Comparison of ENCODE assay signal across 19 cellular contexts in the genomic region with DNA sequence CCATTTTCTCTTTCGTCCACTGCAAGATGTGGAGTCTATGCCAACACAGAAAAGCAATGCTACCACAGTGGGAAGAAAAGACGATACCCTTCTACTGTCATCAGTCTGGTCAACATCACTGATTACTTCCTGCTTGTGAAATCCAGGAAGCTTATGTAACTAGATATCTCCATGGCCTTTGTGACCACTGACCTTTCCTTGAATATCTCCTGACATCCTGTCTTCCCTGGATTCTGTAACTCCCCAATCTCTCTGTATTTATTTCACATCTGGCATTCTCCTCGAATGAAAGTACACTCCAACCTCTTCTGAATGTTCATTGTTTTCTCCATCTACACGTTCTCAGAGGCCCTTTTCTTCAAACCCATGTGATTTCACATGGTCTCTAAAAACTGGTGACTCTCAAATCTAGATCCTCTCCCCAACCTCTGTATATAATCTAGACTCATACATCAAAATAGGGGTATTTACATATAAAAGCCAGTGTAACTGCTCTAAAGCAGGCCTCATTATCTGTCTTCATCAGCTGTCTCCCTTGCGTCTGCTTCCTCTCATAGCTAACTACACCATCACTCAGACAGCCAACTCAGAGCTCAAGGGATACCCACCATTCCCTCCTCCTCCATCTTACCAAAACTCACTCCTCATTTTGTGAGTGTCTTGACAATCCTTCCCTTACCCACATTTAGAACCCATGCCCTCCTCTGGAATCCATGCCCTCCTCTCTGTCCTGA.
DNase-seq lines count a peak whose midpoint lies in the region; ATAC-seq and TF ChIP-seq lines count a peak whose summit lies in the region.
"Had no signal": no experiment of that assay in that cellular context is flagged by ENCODE, and none has a peak within 500 bp of the region (broad histone marks: within the 10 kb centered on the region; RNA-seq: fewer than 3 reads in every experiment).

No MANE protein-coding gene starts in this region.

- peaks cover 14% of the 10 kb centered on the region for H3K9me1 ChIP-seq in IMR-90 (ENCODE audit: insufficient read depth, low read length)

- H3K4me3 ChIP-seq in IMR-90 (ENCODE audit: insufficient read depth, low read depth, low read length) (no peak overlapping the region), mesendoderm (ENCODE audit: low read length) (no peak overlapping the region)
- H3K4me3 ChIP-seq: BLaER1 treated with 17β-estradiol and CSF1 and Interleukin-3, amounts not matched to agents 10 nM and 100 nM had no signal

- H3K9me3 ChIP-seq in IMR-90 (ENCODE audit: control insufficient read depth, insufficient read depth, low read length) = no peaks in the 10 kb centered on the region
- H3K9me3 ChIP-seq: BLaER1 treated with 17β-estradiol and CSF1 and Interleukin-3, amounts not matched to agents 10 nM and 100 nM had no signal

- peaks cover 8% of the 10 kb centered on the region; the same call in 1 of the 2 replicates for H4K20me1 ChIP-seq in IMR-90 (ENCODE audit: insufficient read depth, low read length)
- H4K20me1 ChIP-seq: BLaER1 treated with 17β-estradiol and CSF1 and Interleukin-3, amounts not matched to agents 10 nM and 100 nM had no signal

- intact Hi-C loops in IMR-90 (cut with micrococcal nuclease) = no loop called here

- H2BK120ac ChIP-seq in IMR-90 (ENCODE audit: low read depth, low read length) (no peak overlapping the region), mesendoderm (ENCODE audit: low read depth, low read length) (no peak overlapping the region)

- 71% methylated on average over 1 of the region's 5 CpGs; no CpG with 5 or more reads in 1 of the 2 experiments for WGBS in IMR-90 (ENCODE audit: extremely low coverage in 2 of 2, insufficient read length in 1 of 2), 2 experiments
- WGBS in mesendoderm (ENCODE audit: extremely low coverage, insufficient coverage, low lambda C conversion rate) = no CpG with 5 or more reads among the region's 5 CpGs

- H3K27me3 ChIP-seq in IMR-90 (ENCODE audit: control insufficient read depth, insufficient read depth, low read length) (no peaks in the 10 kb centered on the region), mesendoderm (ENCODE audit: insufficient read depth, low read length, poor library complexity) (no peaks in the 10 kb centered on the region)
- H3K27me3 ChIP-seq: BLaER1 treated with 17β-estradiol and CSF1 and Interleukin-3, amounts not matched to agents 10 nM and 100 nM had no signal

- H3K23ac ChIP-seq in IMR-90 (ENCODE audit: low read depth, low read length) (peak overlapping the region; percentile 45; the same call in 1 of the 2 replicates), mesendoderm (ENCODE audit: low read length) (no peak overlapping the region)

- H2AFZ ChIP-seq in IMR-90 (replicated peaks; ENCODE audit: low read length, poor library complexity) = no peak overlapping the region

- no peak overlapping the region for H4K91ac ChIP-seq in IMR-90 (ENCODE audit: insufficient read depth, low read depth, low read length)

- H3K27me3 Mint-ChIP-seq in chondrocyte (ENCODE audit: low read depth) = no peaks in the 10 kb centered on the region
- H3K27me3 Mint-ChIP-seq: CD8-positive, alpha-beta memory T cell had no signal

- H4K5ac ChIP-seq in IMR-90 (ENCODE audit: low read depth, low read length) (no peak overlapping the region), mesendoderm (ENCODE audit: low read length) (no peak overlapping the region)

- H3K36me3 Mint-ChIP-seq in chondrocyte (ENCODE audit: low read depth) = peaks cover 11% of the 10 kb centered on the region

- no peak overlapping the region for H2BK15ac ChIP-seq in IMR-90 (ENCODE audit: low read depth, low read length)
- no peak overlapping the region for H2BK15ac ChIP-seq in mesendoderm (replicated peaks; ENCODE audit: low read depth)

- no peak overlapping the region for H3K4me2 ChIP-seq in IMR-90 (ENCODE audit: low read depth, low read length)
- H3K4me2 ChIP-seq in mesendoderm (ENCODE audit: low read length) = no peak overlapping the region
- H3K4me2 ChIP-seq: BLaER1 treated with 17β-estradiol and CSF1 and Interleukin-3, amounts not matched to agents 10 nM and 100 nM had no signal

- no peak for TF ChIP-seq RAD21 in IMR-90 (IDR thresholded peaks at IDR 0.05; ENCODE audit: low read length)

- H3K9ac ChIP-seq in IMR-90 (ENCODE audit: low read depth, low read length) = no peak overlapping the region
- no peak overlapping the region for H3K9ac ChIP-seq in mesendoderm (ENCODE audit: low read length)
- H3K9ac ChIP-seq: BLaER1 treated with 17β-estradiol and CSF1 and Interleukin-3, amounts not matched to agents 10 nM and 100 nM had no signal

- no peaks in the 10 kb centered on the region for H3K79me2 ChIP-seq in mesendoderm (ENCODE audit: control insufficient read depth, insufficient read depth, low read length)

- peaks cover 27% of the 10 kb centered on the region for H3K4me1 Mint-ChIP-seq in chondrocyte (ENCODE audit: low read depth)
- H3K4me1 Mint-ChIP-seq: CD8-positive, alpha-beta memory T cell had no signal

- H2AK5ac ChIP-seq in IMR-90 (ENCODE audit: low read depth, low read length) (peak overlapping the region; percentile 20; the same call in 1 of the 2 replicates), mesendoderm (ENCODE audit: low read length) (no peak overlapping the region)

- dilution Hi-C loops in IMR-90 (cut with HindIII; ENCODE audit: low sequenced_read_pairs, unreplicated experiment) = no loop called here

- H3K14ac ChIP-seq in IMR-90 (replicated peaks; ENCODE audit: low read depth, low read length) = peak overlapping the region; percentile 30; the same call in 1 of the 2 replicates

- no peak for TF ChIP-seq POLR2A in IMR-90 (IDR thresholded peaks at IDR 0.05; ENCODE audit: low read depth, low read length)

- H3K36me3 ChIP-seq in IMR-90 (ENCODE audit: control insufficient read depth, insufficient read depth, low read length) (no peaks in the 10 kb centered on the region), mesendoderm (ENCODE audit: control insufficient read depth, insufficient read depth, low read length) (no peaks in the 10 kb centered on the region)
- H3K36me3 ChIP-seq: BLaER1 treated with 17β-estradiol and CSF1 and Interleukin-3, amounts not matched to agents 10 nM and 100 nM had no signal

- POLR2A ChIA-PET in IMR-90 (lab: Charles Lee; ENCODE audit: unreplicated experiment) = no interaction called here

- ATAC-seq in IMR-90 (ENCODE audit: low read depth) (no peak), HG03378 (IDR thresholded peaks at IDR 0.05; ENCODE audit: unreplicated experiment) (no peak)

- CTCF ChIA-PET in IMR-90 (lab: Yijun Ruan, JAX) = no interaction called here

- H3K79me1 ChIP-seq in IMR-90 (ENCODE audit: low read depth in 1 of 2, low read length in 2 of 2) (peaks cover 10 to 56% of the 10 kb centered on the region in 2 experiments; a peak in 3 of 4 replicates), mesendoderm (ENCODE audit: low read length) (peaks cover 8% of the 10 kb centered on the region)

- no peak overlapping the region for H2AK9ac ChIP-seq in IMR-90 (replicated peaks; ENCODE audit: low read depth, low read length, poor library complexity)

- H4K8ac ChIP-seq in IMR-90 (ENCODE audit: low read depth in 2 of 2, low read length in 2 of 2) (no peak overlapping the region), mesendoderm (ENCODE audit: low read depth, low read length) (no peak overlapping the region)

- H3K27ac Mint-ChIP-seq in chondrocyte (ENCODE audit: unreplicated experiment) = peak overlapping the region; percentile 8
- H3K27ac Mint-ChIP-seq: CD8-positive, alpha-beta memory T cell; HFFc6 had no signal

- TF ChIP-seq CTCF in IMR-90 (conservative IDR thresholded peaks at IDR 0.05; ENCODE audit: low read depth, low read length) = no peak
- no peak for TF ChIP-seq CTCF in chondrocyte (IDR thresholded peaks at IDR 0.05)

- no peak overlapping the region for H3K4me3 Mint-ChIP-seq in chondrocyte (ENCODE audit: unreplicated experiment)
- H3K4me3 Mint-ChIP-seq: CD8-positive, alpha-beta memory T cell; HFFc6 had no signal

- in situ Hi-C loops in IMR-90 (cut with MboI; ENCODE audit: low sequenced_read_pairs) = no loop called here

- BruUV-seq in IMR-90 (replicated peaks; lab: Mats Ljungman, UMichigan) = no TSS peak

- no peak overlapping the region for H2BK20ac ChIP-seq in IMR-90 (ENCODE audit: low read depth, low read length)

- H3K56ac ChIP-seq in IMR-90 (ENCODE audit: extremely low read depth, insufficient read depth, low read length) (no peak overlapping the region), mesendoderm (ENCODE audit: low read length) (peak overlapping the region; percentile 45)

- H3K9me3 Mint-ChIP-seq in chondrocyte (ENCODE audit: low read depth) = no peaks in the 10 kb centered on the region
- H3K9me3 Mint-ChIP-seq: HFFc6 had no signal

- H3K18ac ChIP-seq in IMR-90 (ENCODE audit: low read depth, low read length) (no peak overlapping the region), mesendoderm (ENCODE audit: low read length) (no peak overlapping the region)

- H3K27ac ChIP-seq in IMR-90 (ENCODE audit: insufficient read depth, low read length) (no peak overlapping the region), mesendoderm (ENCODE audit: low read depth, low read length) (no peak overlapping the region)
- H3K27ac ChIP-seq: BLaER1 treated with 17β-estradiol and CSF1 and Interleukin-3, amounts not matched to agents 10 nM and 100 nM had no signal

- H3K4me1 ChIP-seq in IMR-90 (ENCODE audit: control insufficient read depth, insufficient read depth, low read length) (no peaks in the 10 kb centered on the region), mesendoderm (ENCODE audit: control insufficient read depth, low read depth, low read length) (peaks cover 2% of the 10 kb centered on the region)
- H3K4me1 ChIP-seq: BLaER1 treated with 17β-estradiol and CSF1 and Interleukin-3, amounts not matched to agents 10 nM and 100 nM had no signal

- H2BK5ac ChIP-seq in IMR-90 (ENCODE audit: low read depth, low read length, poor library complexity, severe bottlenecking) (no peak overlapping the region), mesendoderm (ENCODE audit: low read length) (no peak overlapping the region)

- H3K4ac ChIP-seq in IMR-90 (ENCODE audit: low read depth, low read length) = peak overlapping the region; percentile 24; the same call in 1 of the 2 replicates
- no peak overlapping the region for H3K4ac ChIP-seq in mesendoderm (ENCODE audit: low read depth, low read length)

- DNase-seq in COLO829 (ENCODE audit: low spot score) (peak; percentile 1), IMR-90 (no peak), chondrocyte (ENCODE audit: low spot score) (no peak), mesendoderm (no peak), KG1 (lab: John Stamatoyannopoulos, UW) (no peak), NCI-H2107 (lab: John Stamatoyannopoulos, UW) (no peak)
- no peak for DNase-seq in activated naive CD4-positive, alpha-beta T cell treated with Interleukin-2 at 50 U/mL for 16 hours
- DNase-seq: CD8-positive, alpha-beta memory T cell; GF-D8; H7; HFFc6; NCI-H1092 treated with DMSO at 0.1 percent for 48 hours; NCI-H2081 treated with DMSO at 0.1 percent for 48 hours; NCI-H2227 treated with DMSO at 0.1 percent for 48 hours; NCI-H510A treated with DMSO at 0.1 percent for 48 hours; RPMI8226; SHP77 treated with DMSO at 0.1 percent for 48 hours had no signal

TF ChIP-seq in IMR-90, 13 proteins besides CTCF, POLR2A, EP300 and RAD21 (continues in another document):
- TF ChIP-seq MXI1 (IDR thresholded peaks at IDR 0.05; ENCODE audit: borderline replicate concordance, low read depth, low read length) (no peak), RCOR1 (IDR thresholded peaks at IDR 0.05; ENCODE audit: insufficient replicate concordance, low read length) (no peak)
